ENCODE assay signal across 19 cellular contexts in the genomic region with DNA sequence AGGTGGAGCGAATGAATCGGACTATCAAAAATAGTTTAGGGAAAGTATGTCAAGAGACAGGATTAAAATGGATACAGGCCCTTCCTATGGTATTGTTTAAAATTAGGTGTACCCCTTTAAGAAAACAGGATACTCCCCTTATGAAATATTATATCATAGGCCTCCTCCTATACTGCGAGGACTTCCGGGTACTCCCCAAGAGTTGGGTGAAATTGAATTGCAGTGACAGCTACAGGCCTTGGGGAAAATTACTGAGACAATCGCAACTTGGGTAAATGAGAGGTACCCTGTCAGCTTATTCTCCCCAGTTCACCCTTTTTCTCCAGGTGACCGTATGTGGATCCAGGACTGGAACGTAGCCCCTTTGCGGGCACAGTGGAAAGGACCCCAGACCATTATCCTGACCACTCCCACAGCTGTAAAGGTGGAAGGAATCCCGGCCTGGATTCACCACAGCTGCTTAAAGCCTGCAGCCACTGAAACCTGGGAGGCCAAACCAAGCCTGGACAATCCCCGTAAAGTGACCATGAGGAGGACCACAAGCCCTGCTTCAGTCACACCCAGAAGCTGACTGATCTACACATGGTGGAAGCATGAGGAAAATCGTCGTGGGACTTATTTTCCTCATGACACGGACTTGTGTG.
"Had no signal": no experiment of that assay in that cellular context is flagged by ENCODE, and none has a peak within 500 bp of the region (broad histone marks: within the 10 kb centered on the region; RNA-seq: fewer than 3 reads in every experiment).

No MANE protein-coding gene starts in this region.

- H3K36me3 ChIP-seq: adrenal gland, breast epithelium, gastroesophageal sphincter, heart left ventricle, left ventricle myocardium inferior, transverse colon had no signal

- H3K9me3 ChIP-seq: adrenal gland, breast epithelium, gastroesophageal sphincter, left ventricle myocardium inferior, transverse colon had no signal

- FAIRE-seq: astrocyte, endometrium had no signal

- H3K4me3 ChIP-seq: adrenal gland, breast epithelium, gastroesophageal sphincter, heart left ventricle, left ventricle myocardium inferior, transverse colon had no signal

- H3K27me3 ChIP-seq: adrenal gland, breast epithelium, gastroesophageal sphincter, heart left ventricle, transverse colon had no signal

- H3K4me1 ChIP-seq: adrenal gland, breast epithelium, gastroesophageal sphincter, heart left ventricle, left ventricle myocardium inferior, transverse colon had no signal

- ATAC-seq: activated CD8-positive, alpha-beta T cell treated with anti-CD3 and anti-CD28 coated beads for 36 hours; activated naive CD4-positive, alpha-beta T cell treated with anti-CD3 and anti-CD28 coated beads, Interleukin-2, amount 50 U/mL, for 72 hours; activated T-cell treated with anti-CD3 and anti-CD28 coated beads, Interleukin-2, amount 50 U/mL, for 4 hours; gastroesophageal sphincter; heart left ventricle had no signal

- H3K27ac ChIP-seq: adrenal gland, breast epithelium, gastroesophageal sphincter, heart left ventricle, left ventricle myocardium inferior, skin epidermis, transverse colon had no signal

- DNase-seq: activated CD4-positive, alpha-beta T cell treated with anti-CD3 and anti-CD28 coated beads, Interleukin-2, amount 10 ng/mL, durations not matched to agents 24 days and 14 days; activated CD4-positive, CD25-positive, alpha-beta regulatory T cell; activated CD8-positive, alpha-beta T cell treated with anti-CD3 and anti-CD28 coated beads for 36 hours; activated gamma-delta T cell; activated T-cell treated with anti-CD3 and anti-CD28 coated beads, Interleukin-2, amount 50 U/mL, for 4 hours; adrenal gland; cerebellar nuclear complex; cortex of kidney; heart left ventricle; kidney glomerular epithelial cell; left ventricle myocardium inferior; T1000; transverse colon had no signal
